9 cellular contexts compared by ENCODE assay signal in the genomic region with DNA sequence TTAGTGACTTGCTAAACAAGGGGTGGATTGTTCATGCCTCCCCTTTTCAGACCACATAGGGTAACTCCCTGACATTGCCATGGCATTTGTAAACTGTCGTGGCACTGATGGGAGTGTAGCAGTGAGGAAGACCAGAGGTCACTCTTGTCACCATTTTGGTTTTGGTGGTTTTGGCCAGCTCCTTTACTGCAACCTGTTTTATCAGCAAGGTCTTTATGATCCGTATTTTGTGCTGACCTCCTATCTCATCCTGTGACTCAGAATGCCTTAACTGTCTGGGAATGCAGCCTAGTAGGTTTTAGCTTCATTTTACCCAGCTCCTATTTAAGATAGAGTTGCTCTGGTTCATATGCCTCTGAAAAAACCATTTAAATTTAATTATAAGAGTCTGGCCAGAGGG. TPM values are rescaled to one million over a fixed set of nuclear protein-coding genes. Genes with fewer than 3 reads are reported as not detected.
A peak's percentile ranks its signal among the peaks of the same experiment; 100 is the strongest.
DNase-seq lines count a peak whose midpoint lies in the region; ATAC-seq and TF ChIP-seq lines count a peak whose summit lies in the region.
"Not testable (repeated sequence)": the region's sequence is repeated elsewhere in the genome, so short reads cannot be mapped to it uniquely, and the experiment has no call there.
"Had no signal": no experiment of that assay in that cellular context is flagged by ENCODE, and none has a peak within 500 bp of the region (broad histone marks: within the 10 kb centered on the region; RNA-seq: fewer than 3 reads in every experiment).

No MANE protein-coding gene starts in this region.

- peaks cover 46% of the 10 kb centered on the region for H3K4me1 ChIP-seq in PC-3 (ENCODE audit: insufficient read depth, low read length)
- H3K4me1 ChIP-seq in trophoblast cell (ENCODE audit: control insufficient read depth in 1 of 2, insufficient read depth in 2 of 2, low read length in 2 of 2), result peaks cover 9 to 10% of the 10 kb centered on the region in 2 experiments

- H3K4me2 ChIP-seq in PC-3 (ENCODE audit: low read length), result peak overlapping the region; percentile 100
- not testable (repeated sequence) for H3K4me2 ChIP-seq in trophoblast cell (ENCODE audit: low read length)

- POLR2A ChIA-PET in PC-3 (lab: Charles Lee; ENCODE audit: unreplicated experiment), result interaction anchor here (0.6 to 0.7 kb wide), 2 partner anchors 12 to 1817 kb away, joined by 3 to 4 read pairs; no protein-coding TSS in a partner anchor

- H3K18ac ChIP-seq in trophoblast cell (ENCODE audit: low read length), result not testable (repeated sequence)

- not testable (repeated sequence) for H2BK12ac ChIP-seq in trophoblast cell (ENCODE audit: low read length)

- H3K79me2 ChIP-seq in PC-3 (ENCODE audit: low read length), result peaks cover 32% of the 10 kb centered on the region
- peaks cover 18% of the 10 kb centered on the region for H3K79me2 ChIP-seq in trophoblast cell (ENCODE audit: control insufficient read depth, insufficient read depth, low read length, poor library complexity)

- H4K91ac ChIP-seq in trophoblast cell (ENCODE audit: low read depth, low read length), result peak overlapping the region; percentile 67

- no CpG with 5 or more reads among the region's 2 CpGs for whole genome bisulfite sequencing in trophoblast cell (ENCODE audit: extremely low coverage, insufficient coverage, insufficient read length)

- DNase-seq in AG09309 (ENCODE audit: low read depth) (peak; percentile 54), HCEC 1CT (peak; percentile 6), PC-3 (peak; percentile 92), astrocyte of the hippocampus (ENCODE audit: low read depth, low spot score) (peak; percentile 62), epithelial cell of esophagus (ENCODE audit: low read depth) (peak; percentile 79), islet precursor cell (peak; percentile 73), trophoblast cell (peak; percentile 60 to 79)

- H3K27me3 ChIP-seq in PC-3 (ENCODE audit: low read length); trophoblast cell (ENCODE audit: insufficient read depth, low read length): not testable (repeated sequence)

- not testable (repeated sequence) for H2AFZ ChIP-seq in PC-3 (ENCODE audit: low read length); trophoblast cell (ENCODE audit: insufficient read depth, low read length, poor library complexity)

- not testable (repeated sequence) for BruUV-seq in PC-3 (replicated peaks; lab: Mats Ljungman, UMichigan)

- H3K9me3 ChIP-seq in PC-3 (ENCODE audit: low read length); trophoblast cell (ENCODE audit: insufficient read depth, low read depth, low read length): not testable (repeated sequence)

- not testable (repeated sequence) for H3F3A ChIP-seq in PC-3 (ENCODE audit: low read length, unreplicated experiment)

- H3K36me3 ChIP-seq in PC-3 (ENCODE audit: low read depth, low read length); trophoblast cell (ENCODE audit: control insufficient read depth in 1 of 2, insufficient read depth in 2 of 2, low read length in 2 of 2): not testable (repeated sequence)

- CTCF ChIA-PET in PC-3 (lab: Charles Lee), result interaction anchor here (0.7 kb wide), 1 partner anchor 414 kb away, joined by 4 read pairs; no protein-coding TSS in a partner anchor

- ATAC-seq in PC-3, result 0 out of 2 replicates have a peak, but pooled peaks have one; percentile 4

- not testable (repeated sequence) for H4K12ac ChIP-seq in trophoblast cell (ENCODE audit: low read depth, low read length)

- H3K23ac ChIP-seq in trophoblast cell (ENCODE audit: low read length), result not testable (repeated sequence)

- H4K20me1 ChIP-seq in PC-3 (ENCODE audit: low read length), result peaks cover 21% of the 10 kb centered on the region

- peak overlapping the region; percentile 19 for H2BK5ac ChIP-seq in trophoblast cell (ENCODE audit: low read depth, low read length, poor library complexity)

- not testable (repeated sequence) for H3K14ac ChIP-seq in trophoblast cell (ENCODE audit: low read length)

- intact Hi-C loops in PC-3 (cut with micrococcal nuclease), result not testable (repeated sequence)

- peaks cover 16% of the 10 kb centered on the region for H3K79me1 ChIP-seq in trophoblast cell (ENCODE audit: low read length)

- H3K27ac ChIP-seq in PC-3 (ENCODE audit: low read length) (peak overlapping the region; percentile 90), VCaP (peak overlapping the region; percentile 99), trophoblast cell (ENCODE audit: low read depth, low read length) (peak overlapping the region; percentile 68)

- not testable (repeated sequence) for H4K8ac ChIP-seq in trophoblast cell (ENCODE audit: low read depth, low read length)

- not testable (repeated sequence) for TF ChIP-seq CTCF in AG09309 (IDR thresholded peaks at IDR 0.05; ENCODE audit: control insufficient read depth, insufficient read depth, low read depth, low read length, missing control alignments); PC-3 (conservative IDR thresholded peaks at IDR 0.05; ENCODE audit: low read depth, low read length); VCaP (conservative IDR thresholded peaks at IDR 0.05); epithelial cell of esophagus (IDR thresholded peaks at IDR 0.05; ENCODE audit: insufficient read depth, low read depth, low read length, missing control alignments)

- H2BK120ac ChIP-seq in trophoblast cell (ENCODE audit: insufficient read depth, low read length, poor library complexity), result not testable (repeated sequence)

- H2AK5ac ChIP-seq in trophoblast cell (ENCODE audit: low read length), result not testable (repeated sequence)

- H3K9ac ChIP-seq in PC-3 (ENCODE audit: low read length), result peak overlapping the region; percentile 99
- H3K9ac ChIP-seq in trophoblast cell (ENCODE audit: low read length), result not testable (repeated sequence)

- not testable (repeated sequence) for H3K4me3 ChIP-seq in AG09309 (ENCODE audit: control insufficient read depth, low read depth, low read length); epithelial cell of esophagus (ENCODE audit: low read length); trophoblast cell (ENCODE audit: low read depth, low read length)
- H3K4me3 ChIP-seq in PC-3 (ENCODE audit: low read length), result peak overlapping the region; percentile 100; the same call in 1 of the 2 replicates

- H3K4ac ChIP-seq in trophoblast cell (ENCODE audit: low read depth, low read length), result not testable (repeated sequence)

- H3K9me2 ChIP-seq in PC-3 (replicated peaks; ENCODE audit: low read length), result not testable (repeated sequence)

RNA-seq across cellular contexts. Expression of gene ZNF460, which starts 1.8 kb away (rescaled TPM):
- total RNA-seq in PC-3 (2014; rRNA removed), result 39.5 and 60.6 TPM in 2 replicates
- 5.7 and 6.0 TPM in 2 replicates for polyA plus RNA-seq in trophoblast cell (2013)

RNA-seq across cellular contexts. Expression of gene ZNF805, which starts 38.0 kb away (rescaled TPM):
- total RNA-seq in PC-3 (2014; rRNA removed), result 12.9 and 13.1 TPM in 2 replicates
- 4.7 and 5.0 TPM in 2 replicates for polyA plus RNA-seq in trophoblast cell (2013)

RNA-seq across cellular contexts. Expression of gene ZNF543, which starts 41.8 kb away (rescaled TPM):
- 5.2 and 7.6 TPM in 2 replicates for total RNA-seq in PC-3 (2014; rRNA removed)
- polyA plus RNA-seq in trophoblast cell (2013), result 2.5 and 2.7 TPM in 2 replicates

RNA-seq across cellular contexts. Expression of gene AURKC, which starts 47.7 kb away (rescaled TPM):
- 2.0 and 3.2 TPM in 2 replicates for total RNA-seq in PC-3 (2014; rRNA removed)
- 0.63 and 0.85 TPM in 2 replicates for polyA plus RNA-seq in trophoblast cell (2013)
- total RNA-seq: SK-MEL-5 had no signal

Comparison
In these comparisons a context has a peak if more than half of its experiments do, and no peak if none do; other contexts are left out.
1. DNase-seq: peak in every context shown above with its lines; median percentile 92 in PC-3; 79 in epithelial cell of esophagus; 73 in islet precursor cell; 70 in trophoblast cell; 62 in astrocyte of the hippocampus; 54 in AG09309; 6 in HCEC 1CT.